ENCODE assay signal across 2 cellular contexts in the genomic region with DNA sequence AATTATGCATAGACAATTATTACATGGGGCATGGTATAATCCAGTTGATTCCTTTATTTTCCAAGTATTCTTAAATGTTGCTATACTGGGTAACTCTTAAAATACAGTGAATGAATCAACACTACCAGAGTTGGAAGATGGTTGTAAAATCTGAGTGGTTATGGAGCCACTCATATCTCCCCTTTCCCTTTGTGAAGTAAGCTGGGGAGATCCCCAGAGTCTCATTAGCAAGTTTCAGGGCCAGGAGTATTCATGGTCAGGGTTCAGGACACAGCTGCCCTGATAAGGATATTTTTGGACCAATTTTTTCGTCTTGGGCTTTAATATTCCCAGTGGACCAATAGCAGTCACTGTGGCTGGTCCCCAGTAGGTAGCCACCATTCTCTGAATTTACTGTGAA. TPM values are rescaled to one million over a fixed set of nuclear protein-coding genes. Genes with fewer than 3 reads are reported as not detected.
"Had no signal": no experiment of that assay in that cellular context is flagged by ENCODE, and none has a peak within 500 bp of the region (broad histone marks: within the 10 kb centered on the region; RNA-seq: fewer than 3 reads in every experiment).

No MANE protein-coding gene starts in this region.

RNA-seq across cellular contexts. Expression of a gene that starts 6.8 kb away (rescaled TPM):
- polyA plus RNA-seq: HepG2, IMR-90 had no signal

RNA-seq across cellular contexts. Expression of a gene that starts 34.5 kb away (rescaled TPM):
- polyA plus RNA-seq: HepG2, IMR-90 had no signal

RNA-seq across cellular contexts. Expression of a gene that starts 35.8 kb away (rescaled TPM):
- polyA plus RNA-seq: HepG2, IMR-90 had no signal

RNA-seq across cellular contexts. Expression of a gene that starts 49.7 kb away (rescaled TPM):
- polyA plus RNA-seq: HepG2, IMR-90 had no signal
